Comparison of ENCODE assay signal across 8 cellular contexts in genomic region chr1:148361427-148361901, GRCh38.
A peak's percentile ranks its signal among the peaks of the same experiment; 100 is the strongest.
DNase-seq lines count a peak whose midpoint lies in the region; ATAC-seq, FAIRE-seq and TF ChIP-seq lines count a peak whose summit lies in the region.
"Not testable (repeated sequence)": the region's sequence is repeated elsewhere in the genome, so short reads cannot be mapped to it uniquely, and the experiment has no call there.

No MANE protein-coding gene starts in this region.

- FAIRE-seq in keratinocyte (lab: Jason Lieb, UNC), result not testable (repeated sequence)

- H3K36me3 Mint-ChIP-seq in WTC11; activated naive CD4-positive, alpha-beta T cell treated with anti-CD3 and anti-CD28 coated beads for 36 hours (ENCODE audit: low read depth); endodermal cell (ENCODE audit: low read depth): not testable (repeated sequence)

- H3K9ac ChIP-seq in endodermal cell (ENCODE audit: extremely low read depth, low read length, poor library complexity, severe bottlenecking), result not testable (repeated sequence)
- H3K9ac ChIP-seq in keratinocyte (ENCODE audit: control insufficient read depth, extremely low read depth, insufficient read depth, low read length), result peak overlapping the region; percentile 74

- H3K9me3 Mint-ChIP-seq in WTC11; activated naive CD4-positive, alpha-beta T cell treated with anti-CD3 and anti-CD28 coated beads for 36 hours; endodermal cell: not testable (repeated sequence)

- DNase-seq in EL, result peak; percentile 47
- DNase-seq in NCI-H1417 (lab: John Stamatoyannopoulos, UW), result peak in 2 of 3 experiments; percentile 22 to 90
- peak; percentile 58 for DNase-seq in WTC11 (ENCODE audit: low spot score)
- DNase-seq in activated naive CD4-positive, alpha-beta T cell treated with anti-CD3 and anti-CD28 coated beads for 36 hours, result peak; percentile 78
- DNase-seq in endodermal cell, result peak; percentile 81
- not testable (repeated sequence) for DNase-seq in keratinocyte (ENCODE audit: low read depth, low spot score); psoas muscle

- peak overlapping the region; percentile 75 for H2AFZ ChIP-seq in keratinocyte (ENCODE audit: control insufficient read depth, low read length)

- H3K27ac ChIP-seq in endodermal cell (ENCODE audit: low read depth, low read length); psoas muscle; thymus (ENCODE audit: low read depth): not testable (repeated sequence)
- peak overlapping the region; percentile 93 for H3K27ac ChIP-seq in keratinocyte (ENCODE audit: control insufficient read depth, insufficient read depth, low read length)

- H3K4me2 ChIP-seq in keratinocyte (ENCODE audit: control insufficient read depth, extremely low read depth, insufficient read depth, low read depth, low read length), result peak overlapping the region; percentile 95

- peaks cover 49% of the 10 kb centered on the region for H3K27me3 ChIP-seq in endodermal cell (ENCODE audit: control insufficient read depth, insufficient read depth, low read length, poor library complexity, severe bottlenecking)
- H3K27me3 ChIP-seq in keratinocyte (ENCODE audit: control insufficient read depth, extremely low read depth, insufficient read depth, low read length), result not testable (repeated sequence)
- H3K27me3 ChIP-seq in psoas muscle (ENCODE audit: insufficient read depth in 3 of 3, low read length in 2 of 3), result peaks cover 0 to 51% (median 5%) of the 10 kb centered on the region in 3 donors
- peaks cover 17% of the 10 kb centered on the region for H3K27me3 ChIP-seq in thymus (ENCODE audit: control insufficient read depth, insufficient read depth)

- CTCF ChIA-PET in WTC11 (lab: Charles Lee); activated naive CD4-positive, alpha-beta T cell treated with anti-CD3 and anti-CD28 coated beads for 36 hours (lab: Charles Lee): not testable (repeated sequence)

- peak; percentile 70 for TF ChIP-seq CTCF in WTC11 (IDR thresholded peaks at IDR 0.05)
- peak; percentile 82 for TF ChIP-seq CTCF in endodermal cell (conservative IDR thresholded peaks at IDR 0.05)
- TF ChIP-seq CTCF in keratinocyte (optimal IDR thresholded peaks at IDR 0.05 in 1 of 3, IDR thresholded peaks at IDR 0.05 in 1 of 3, conservative IDR thresholded peaks at IDR 0.05 in 1 of 3; ENCODE audit: extremely low read depth in 1 of 3, insufficient read depth in 2 of 3, low read length in 3 of 3), result peak in 2 of 3 experiments; percentile 46 to 65
- TF ChIP-seq CTCF in psoas muscle (IDR thresholded peaks at IDR 0.05), result not testable (repeated sequence)

- not testable (repeated sequence) for H3K9me3 ChIP-seq in endodermal cell (ENCODE audit: control insufficient read depth, low read length); keratinocyte (ENCODE audit: control insufficient read depth, low read depth, low read length); psoas muscle; thymus (ENCODE audit: control insufficient read depth)

- peak overlapping the region; percentile 56; the same call in 1 of the 2 replicates for H3K27ac Mint-ChIP-seq in WTC11
- peak overlapping the region; percentile 82 for H3K27ac Mint-ChIP-seq in activated naive CD4-positive, alpha-beta T cell treated with anti-CD3 and anti-CD28 coated beads for 36 hours
- H3K27ac Mint-ChIP-seq in endodermal cell, result peak overlapping the region; percentile 89

- H3K4me1 Mint-ChIP-seq in WTC11, result peaks cover 27% of the 10 kb centered on the region
- H3K4me1 Mint-ChIP-seq in activated naive CD4-positive, alpha-beta T cell treated with anti-CD3 and anti-CD28 coated beads for 36 hours (ENCODE audit: low read depth), result peaks cover 43% of the 10 kb centered on the region
- peaks cover 14% of the 10 kb centered on the region for H3K4me1 Mint-ChIP-seq in endodermal cell

- POLR2A ChIA-PET in WTC11 (lab: Charles Lee), result not testable (repeated sequence)

- H3K4me1 ChIP-seq in endodermal cell (ENCODE audit: control insufficient read depth, insufficient read depth, low read length); psoas muscle; thymus (ENCODE audit: control insufficient read depth, insufficient read depth, low read length): not testable (repeated sequence)
- peaks cover 25% of the 10 kb centered on the region for H3K4me1 ChIP-seq in keratinocyte (ENCODE audit: control insufficient read depth, extremely low read depth, insufficient read depth, low read length)

- not testable (repeated sequence) for ATAC-seq in WTC11, psoas muscle

- dilution Hi-C loops in keratinocyte (cut with MboI; ENCODE audit: extremely low pct_ligation_motif_present, low sequenced_read_pairs), result not testable (repeated sequence)

- H3K36me3 ChIP-seq in endodermal cell (ENCODE audit: control insufficient read depth, insufficient read depth, low read length); keratinocyte (ENCODE audit: control insufficient read depth in 2 of 2, extremely low read depth in 1 of 2, insufficient read depth in 2 of 2, low read length in 2 of 2); psoas muscle (ENCODE audit: insufficient read depth in 1 of 2, low read depth in 1 of 2); thymus (ENCODE audit: control insufficient read depth, insufficient read depth): not testable (repeated sequence)

- 13 to 14% methylated on average over 3 to 25 of the region's 25 CpGs for WGBS in endodermal cell (ENCODE audit: insufficient coverage in 1 of 2, insufficient read length in 1 of 2), 2 experiments
- WGBS in psoas muscle, 3 donors, result 11 to 22% (median 21%) methylated on average over 25 of the region's 25 CpGs
- WGBS in thymus, result 2% methylated on average over 25 of the region's 25 CpGs

- intact Hi-C loops in activated naive CD4-positive, alpha-beta T cell treated with anti-CD3 and anti-CD28 coated beads for 36 hours (cut with micrococcal nuclease), result loop anchor here (1.0 kb wide), 2 partner anchors 10 to 27 kb away; no protein-coding TSS in a partner anchor
- intact Hi-C loops in psoas muscle (cut with DNase I), result not testable (repeated sequence)

- H3K79me2 ChIP-seq in keratinocyte (ENCODE audit: control insufficient read depth, insufficient read depth, low read length), result not testable (repeated sequence)

- H3K4me3 ChIP-seq in endodermal cell (ENCODE audit: low read length) (peak overlapping the region; percentile 68), keratinocyte (ENCODE audit: control insufficient read depth in 2 of 3, extremely low read depth in 1 of 3, insufficient read depth in 2 of 3, low read depth in 1 of 3, low read length in 3 of 3) (peak overlapping the region; percentile 6 to 65 (median 35)), psoas muscle (peak overlapping the region; percentile 11), thymus (ENCODE audit: low read length) (peak overlapping the region; percentile 28)

- H3K4me3 Mint-ChIP-seq in WTC11 (peak overlapping the region; percentile 79), endodermal cell (peak overlapping the region; percentile 74)
- peak overlapping the region; percentile 78 for H3K4me3 Mint-ChIP-seq in activated naive CD4-positive, alpha-beta T cell treated with anti-CD3 and anti-CD28 coated beads for 36 hours

- not testable (repeated sequence) for H4K20me1 ChIP-seq in keratinocyte (ENCODE audit: control insufficient read depth, extremely low read depth, insufficient read depth, low read length)

- not testable (repeated sequence) for H3K9me1 ChIP-seq in keratinocyte (ENCODE audit: control insufficient read depth, extremely low read depth, insufficient read depth, low read length)

- peaks cover 30% of the 10 kb centered on the region for H3K27me3 Mint-ChIP-seq in WTC11 (ENCODE audit: low read depth)
- H3K27me3 Mint-ChIP-seq in activated naive CD4-positive, alpha-beta T cell treated with anti-CD3 and anti-CD28 coated beads for 36 hours (ENCODE audit: low read depth), result not testable (repeated sequence)
- peaks cover 54% of the 10 kb centered on the region for H3K27me3 Mint-ChIP-seq in endodermal cell (ENCODE audit: insufficient read depth)

TF ChIP-seq in WTC11, 78 proteins besides CTCF, POLR2A, EP300 and RAD21:
- TF ChIP-seq, protein P1, sequence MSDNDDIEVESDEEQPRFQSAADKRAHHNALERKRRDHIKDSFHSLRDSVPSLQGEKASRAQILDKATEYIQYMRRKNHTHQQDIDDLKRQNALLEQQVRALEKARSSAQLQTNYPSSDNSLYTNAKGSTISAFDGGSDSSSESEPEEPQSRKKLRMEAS (CRISPR knock-in tag; IDR thresholded peaks at IDR 0.05), result peak; percentile 34; the same call in 1 of the 2 replicates
TF ChIP-seq in WTC11: peak in this region for 1; not testable (repeated sequence) for 77.

Comparison
In these comparisons a context has a peak if more than half of its experiments do, and no peak if none do; other contexts are left out.
1. H3K4me3 ChIP-seq: peak in every context shown above with its lines; median percentile 68 in endodermal cell; 35 in keratinocyte; 28 in thymus; 11 in psoas muscle.